Comparison of ENCODE assay signal across 21 cellular contexts in the genomic region with DNA sequence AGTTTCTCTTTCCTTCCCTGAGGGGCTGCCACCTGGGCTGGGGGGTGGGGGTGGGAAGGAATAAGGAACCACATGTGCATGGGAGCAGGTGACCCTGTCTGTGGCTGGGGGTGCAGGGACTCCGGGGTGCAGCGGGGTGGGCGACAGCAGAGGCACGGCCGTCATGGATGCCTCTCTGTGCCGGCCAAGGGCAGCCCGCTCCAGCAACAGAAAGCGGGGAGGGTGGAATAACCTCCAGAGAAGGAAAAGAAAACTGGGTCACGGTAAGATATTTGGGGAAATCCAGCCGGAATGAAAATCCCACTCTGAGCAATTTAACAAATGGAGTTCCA. TPM values are rescaled to one million over a fixed set of nuclear protein-coding genes. Genes with fewer than 3 reads are reported as not detected.
DNase-seq lines count a peak whose midpoint lies in the region; ATAC-seq, FAIRE-seq and TF ChIP-seq lines count a peak whose summit lies in the region.
"Had no signal": no experiment of that assay in that cellular context is flagged by ENCODE, and none has a peak within 500 bp of the region (broad histone marks: within the 10 kb centered on the region; RNA-seq: fewer than 3 reads in every experiment).

No MANE protein-coding gene starts in this region.

- no peak overlapping the region for H3K4me3 Mint-ChIP-seq in activated T-cell treated with anti-CD3 and anti-CD28 coated beads, Interleukin-2, amount 50 U/mL, for 24 hours
- H3K4me3 Mint-ChIP-seq in activated T-cell treated with anti-CD3 and anti-CD28 coated beads, Interleukin-2, amount 50 U/mL, for 4 hours = no peak overlapping the region
- H3K4me3 Mint-ChIP-seq: B cell; CD8-positive, alpha-beta T cell; GM23338; HFFc6 had no signal

- intact Hi-C loops in HepG2 (cut with micrococcal nuclease; ENCODE audit: unreplicated experiment) = no loop called here
- intact Hi-C loops in right lobe of liver (cut with DNase I) = loop anchor here in 1 of 2 donors (10.0 kb wide), 1 partner anchor 218 kb away; no protein-coding TSS in a partner anchor
- intact Hi-C loops in endothelial cell of umbilical vein (cut with micrococcal nuclease) = no loop called here

- no peak for DNase-seq in activated T-cell treated with anti-CD3 and anti-CD28 coated beads, Interleukin-2, amount 50 U/mL, for 24 hours
- no peak for DNase-seq in activated T-cell treated with anti-CD3 and anti-CD28 coated beads, Interleukin-2, amount 50 U/mL, for 4 hours
- DNase-seq in HepG2 (ENCODE audit: low spot score) (no peak), right lobe of liver (no peak), endothelial cell of umbilical vein (ENCODE audit: low read depth, low spot score) (no peak), occipital lobe (lab: John Stamatoyannopoulos, UW) (no peak), substantia nigra (lab: John Stamatoyannopoulos, UW) (no peak)
- DNase-seq: Calu3; CD8-positive, alpha-beta T cell; DMS79 treated with DMSO at 0.1 percent for 48 hours; GF-D8; H7; HFFc6 had no signal

- CTCF ChIA-PET in HepG2 (lab: Yijun Ruan, JAX; ENCODE audit: low intra/inter-chr PET ratio, low total read pairs) (no interaction called here), endothelial cell of umbilical vein (lab: Charles Lee) (interaction anchor here (0.8 to 1.3 kb wide), 2 partner anchors 100 to 101 kb away, joined by 3 to 5 read pairs; no protein-coding TSS in a partner anchor)

- H2AFZ ChIP-seq in HepG2 (ENCODE audit: low read length) = no peak overlapping the region
- H2AFZ ChIP-seq in endothelial cell of umbilical vein (ENCODE audit: low read depth, low read length) = no peak overlapping the region
- H2AFZ ChIP-seq: GM23338 had no signal

- TF ChIP-seq POLR2A in HepG2 (IDR thresholded peaks at IDR 0.05; ENCODE audit: insufficient read depth in 1 of 2, low read depth in 2 of 2, low read length in 2 of 2) (peak in 1 of 2 experiments; percentile 31; a peak in 1 of 4 replicates), right lobe of liver (IDR thresholded peaks at IDR 0.05) (no peak), endothelial cell of umbilical vein (IDR thresholded peaks at IDR 0.05; ENCODE audit: low read depth, low read length) (peak; percentile 2)

- peaks cover 49% of the 10 kb centered on the region for H3K36me3 Mint-ChIP-seq in activated T-cell treated with anti-CD3 and anti-CD28 coated beads, Interleukin-2, amount 50 U/mL, for 24 hours (ENCODE audit: low read depth)
- H3K36me3 Mint-ChIP-seq in activated T-cell treated with anti-CD3 and anti-CD28 coated beads, Interleukin-2, amount 50 U/mL, for 4 hours (ENCODE audit: insufficient read depth) = peaks cover 2% of the 10 kb centered on the region
- H3K36me3 Mint-ChIP-seq: IgD-negative memory B cell had no signal

- peaks cover 4 to 6% of the 10 kb centered on the region in 2 experiments; a peak in 1 of 5 replicates for H3K36me3 ChIP-seq in HepG2 (replicated peaks in 1 of 2; ENCODE audit: control insufficient read depth in 1 of 2, insufficient read depth in 2 of 2, low read length in 2 of 2)
- H3K36me3 ChIP-seq in right lobe of liver = no peaks in the 10 kb centered on the region
- H3K36me3 ChIP-seq in endothelial cell of umbilical vein (ENCODE audit: control insufficient read depth in 2 of 2, extremely low read depth in 1 of 2, insufficient read depth in 2 of 2, low read length in 2 of 2) = peaks cover 0 to 8% of the 10 kb centered on the region in 2 experiments

- ATAC-seq in activated T-cell treated with anti-CD3 and anti-CD28 coated beads, Interleukin-2, amount 50 U/mL, for 4 hours = no peak
- ATAC-seq in HepG2 = no peak
- no peak for ATAC-seq in right lobe of liver
- no peak for ATAC-seq in HG02610 (IDR thresholded peaks at IDR 0.05; ENCODE audit: unreplicated experiment)
- ATAC-seq: CD8-positive, alpha-beta T cell; GM23338; HCT116 had no signal

- TF ChIP-seq CTCF in HepG2 (CRISPR knock-in tag; IDR thresholded peaks at IDR 0.05) (no peak), right lobe of liver (IDR thresholded peaks at IDR 0.05) (no peak), endothelial cell of umbilical vein (IDR thresholded peaks at IDR 0.05; ENCODE audit: extremely low read depth in 1 of 2, insufficient read depth in 1 of 2, low read depth in 1 of 2, low read length in 2 of 2) (no peak)

- TF ChIP-seq EP300 in HepG2 (IDR thresholded peaks at IDR 0.05; ENCODE audit: low read depth in 2 of 2, low read length in 2 of 2) (no peak), HepG2 (CRISPR knock-in tag; IDR thresholded peaks at IDR 0.05; ENCODE audit: borderline replicate concordance) (no peak)

- peaks cover 35% of the 10 kb centered on the region for H3K4me1 ChIP-seq in HepG2 (ENCODE audit: insufficient read depth, low read length)
- peaks cover 0 to 28% (median 1%) of the 10 kb centered on the region in 4 donors for H3K4me1 ChIP-seq in right lobe of liver
- H3K4me1 ChIP-seq in endothelial cell of umbilical vein (ENCODE audit: control insufficient read depth, extremely low read depth, insufficient read depth, low read length) = peaks cover 6% of the 10 kb centered on the region

- H3K79me2 ChIP-seq in HepG2 (ENCODE audit: insufficient read depth, low read length) (peaks cover 25% of the 10 kb centered on the region), endothelial cell of umbilical vein (ENCODE audit: control insufficient read depth, insufficient read depth, low read length) (peaks cover 15% of the 10 kb centered on the region)

- WGBS in HepG2 (ENCODE audit: low lambda C conversion rate) = 95% methylated on average over 10 of the region's 10 CpGs
- WGBS in right lobe of liver (ENCODE audit: insufficient coverage, low coverage, low lambda C conversion rate, missing lambda C conversion rate) = 81% methylated on average over 8 of the region's 10 CpGs

- BruUV-seq in HepG2 (replicated peaks; lab: Mats Ljungman, UMichigan) (no TSS peak), endothelial cell of umbilical vein (replicated peaks; lab: Mats Ljungman, UMichigan) (no TSS peak)

- H3K4me1 Mint-ChIP-seq in activated T-cell treated with anti-CD3 and anti-CD28 coated beads, Interleukin-2, amount 50 U/mL, for 24 hours (ENCODE audit: low read depth) = peaks cover 28% of the 10 kb centered on the region
- peaks cover 23% of the 10 kb centered on the region for H3K4me1 Mint-ChIP-seq in activated T-cell treated with anti-CD3 and anti-CD28 coated beads, Interleukin-2, amount 50 U/mL, for 4 hours (ENCODE audit: low read depth)

- H4K20me1 ChIP-seq in HepG2 (ENCODE audit: insufficient read depth, low read length) = peaks cover 4% of the 10 kb centered on the region; the same call in 1 of the 2 replicates
- H4K20me1 ChIP-seq in endothelial cell of umbilical vein (replicated peaks; ENCODE audit: control insufficient read depth, extremely low read depth, insufficient read depth, low read length) = no peaks in the 10 kb centered on the region

- no peaks in the 10 kb centered on the region for H3K9me1 ChIP-seq in endothelial cell of umbilical vein (replicated peaks; ENCODE audit: control insufficient read depth, extremely low read depth, insufficient read depth, low read length)

- TF ChIP-seq RAD21 in HepG2 (CRISPR knock-in tag; IDR thresholded peaks at IDR 0.05) = no peak

- FAIRE-seq in HepG2 (lab: Jason Lieb, UNC) (no peak), endothelial cell of umbilical vein (lab: Jason Lieb, UNC) (no peak)
- FAIRE-seq: GM19239, HTR-8/SVneo had no signal

- dilution Hi-C loops in endothelial cell of umbilical vein (cut with MboI; ENCODE audit: extremely low pct_ligation_motif_present, low sequenced_read_pairs) = no loop called here

- in situ Hi-C loops in HepG2 (cut with HindIII; ENCODE audit: extremely low pct_ligation_motif_present, low pct_unique_long_range_greater_than_20kb) = no loop called here

- H3K27me3 ChIP-seq in HepG2 (ENCODE audit: control insufficient read depth in 1 of 2, insufficient read depth in 2 of 2, low read length in 2 of 2) = no peaks in the 10 kb centered on the region; a peak in 1 of 5 replicates
- H3K27me3 ChIP-seq in right lobe of liver = no peaks in the 10 kb centered on the region
- H3K27me3 ChIP-seq in endothelial cell of umbilical vein (ENCODE audit: control insufficient read depth in 2 of 2, insufficient read depth in 2 of 2, low read length in 2 of 2) = no peaks in the 10 kb centered on the region
- H3K27me3 ChIP-seq: BLaER1 treated with 17β-estradiol and CSF1 and Interleukin-3, amounts not matched to agents 10 nM and 100 nM had no signal

- H3K9me3 Mint-ChIP-seq in activated T-cell treated with anti-CD3 and anti-CD28 coated beads, Interleukin-2, amount 50 U/mL, for 24 hours = no peaks in the 10 kb centered on the region
- H3K9me3 Mint-ChIP-seq in activated T-cell treated with anti-CD3 and anti-CD28 coated beads, Interleukin-2, amount 50 U/mL, for 4 hours = no peaks in the 10 kb centered on the region
- H3K9me3 Mint-ChIP-seq: CD8-positive, alpha-beta T cell; IgD-negative memory B cell had no signal

- no peak overlapping the region for H3K4me2 ChIP-seq in HepG2 (ENCODE audit: low read depth, low read length)
- H3K4me2 ChIP-seq in endothelial cell of umbilical vein (ENCODE audit: insufficient read depth, low read length) = no peak overlapping the region
- H3K4me2 ChIP-seq: BLaER1 treated with 17β-estradiol and CSF1 and Interleukin-3, amounts not matched to agents 10 nM and 100 nM had no signal

- H3K4me3 ChIP-seq in HepG2 (replicated peaks in 1 of 3; ENCODE audit: insufficient read depth in 1 of 3, low read depth in 2 of 3, low read length in 3 of 3) = no peak overlapping the region
- no peak overlapping the region for H3K4me3 ChIP-seq in right lobe of liver
- no peak overlapping the region for H3K4me3 ChIP-seq in endothelial cell of umbilical vein (replicated peaks in 1 of 3; ENCODE audit: insufficient read depth in 1 of 3, low read depth in 1 of 3, low read length in 3 of 3)
- H3K4me3 ChIP-seq: BLaER1 treated with 17β-estradiol and CSF1 and Interleukin-3, amounts not matched to agents 10 nM and 100 nM; GM23338 had no signal

- H3K27ac Mint-ChIP-seq in activated T-cell treated with anti-CD3 and anti-CD28 coated beads, Interleukin-2, amount 50 U/mL, for 24 hours = peak overlapping the region; percentile 22
- H3K27ac Mint-ChIP-seq: B cell, GM23338, HFFc6, IgD-negative memory B cell had no signal

- H3K9me3 ChIP-seq in HepG2 (ENCODE audit: low read length) (no peaks in the 10 kb centered on the region), right lobe of liver (no peaks in the 10 kb centered on the region), endothelial cell of umbilical vein (replicated peaks; ENCODE audit: control insufficient read depth, insufficient read depth, low read length) (no peaks in the 10 kb centered on the region)
- H3K9me3 ChIP-seq: BLaER1 treated with 17β-estradiol and CSF1 and Interleukin-3, amounts not matched to agents 10 nM and 100 nM had no signal

- H3K9ac ChIP-seq in HepG2 (ENCODE audit: insufficient read depth, low read depth, low read length) = no peak overlapping the region
- H3K9ac ChIP-seq in endothelial cell of umbilical vein (replicated peaks; ENCODE audit: extremely low read depth, insufficient read depth, low read length) = no peak overlapping the region
- H3K9ac ChIP-seq: BLaER1 treated with 17β-estradiol and CSF1 and Interleukin-3, amounts not matched to agents 10 nM and 100 nM had no signal

- POLR2A ChIA-PET in HepG2 (lab: Yijun Ruan, JAX) (no interaction called here), endothelial cell of umbilical vein (lab: Charles Lee) (no interaction called here)

- no peaks in the 10 kb centered on the region for H3K27me3 Mint-ChIP-seq in activated T-cell treated with anti-CD3 and anti-CD28 coated beads, Interleukin-2, amount 50 U/mL, for 24 hours
- no peaks in the 10 kb centered on the region for H3K27me3 Mint-ChIP-seq in activated T-cell treated with anti-CD3 and anti-CD28 coated beads, Interleukin-2, amount 50 U/mL, for 4 hours (ENCODE audit: low read depth)
- H3K27me3 Mint-ChIP-seq: B cell, IgD-negative memory B cell had no signal

- H3K27ac ChIP-seq in HepG2 (ENCODE audit: extremely low read length, insufficient read depth, low read length) = no peak overlapping the region
- H3K27ac ChIP-seq in right lobe of liver = no peak overlapping the region
- no peak overlapping the region for H3K27ac ChIP-seq in endothelial cell of umbilical vein (ENCODE audit: insufficient read depth, low read depth, low read length)
- no peak overlapping the region for H3K27ac ChIP-seq in substantia nigra (ENCODE audit: low read depth, low read length, poor library complexity, severe bottlenecking)
- H3K27ac ChIP-seq: BLaER1 treated with 17β-estradiol and CSF1 and Interleukin-3, amounts not matched to agents 10 nM and 100 nM had no signal

RNA-seq across cellular contexts. Expression of a gene that starts 4.2 kb away (rescaled TPM):
- total RNA-seq in activated T-cell treated with anti-CD3 and anti-CD28 coated beads, Interleukin-2, amount 50 U/mL, for 4 hours = 100 to 1,000 TPM; 123 to 144 (median 143) TPM
- total RNA-seq in HepG2 (2016; rRNA removed; fragmentation: Illumina TruSeq; extraction: Trizol) = 213 and 233 TPM in 2 replicates
- 565 and 636 TPM in 2 replicates for total RNA-seq in HepG2 (2016; cell fraction: cytosol; rRNA removed; fragmentation: Illumina TruSeq; extraction: Trizol; ENCODE audit: low read depth)
- total RNA-seq in HepG2 (2016; cell fraction: insoluble cytoplasmic fraction; rRNA removed; fragmentation: Illumina TruSeq; extraction: Trizol) = 209 and 214 TPM in 2 replicates
- total RNA-seq in HepG2 (2016; cell fraction: membrane; rRNA removed; fragmentation: Illumina TruSeq; extraction: Trizol) = 441 and 487 TPM in 2 replicates
- total RNA-seq in HepG2 (2016; cell fraction: nucleus; rRNA removed; fragmentation: Illumina TruSeq; extraction: Trizol) = 99.9 and 114 TPM in 2 replicates
- polyA plus RNA-seq in HepG2 (2011; rRNA removed) = 62.4 and 75.6 TPM in 2 replicates
- 52.0 and 67.0 TPM in 2 replicates for polyA plus RNA-seq in HepG2 (2011; cell fraction: cytosol; rRNA removed)
- polyA plus RNA-seq in HepG2 (2011; cell fraction: nucleus; rRNA removed) = 67.0 and 99.7 TPM in 2 replicates
- 74.7 and 106 TPM in 2 replicates for polyA plus RNA-seq in HepG2 (2012)
- 562 and 639 TPM in 2 replicates for polyA plus RNA-seq in HepG2 (2016; cell fraction: cytosol; fragmentation: Illumina TruSeq; extraction: Trizol; ENCODE audit: low read depth)
- polyA plus RNA-seq in HepG2 (2016; cell fraction: insoluble cytoplasmic fraction; fragmentation: Illumina TruSeq; extraction: Trizol; ENCODE audit: low read depth) = 170 and 188 TPM in 2 replicates
- 357 and 397 TPM in 2 replicates for polyA plus RNA-seq in HepG2 (2016; cell fraction: membrane; fragmentation: Illumina TruSeq; extraction: Trizol; ENCODE audit: low read depth)
- 180 and 208 TPM in 2 replicates for polyA plus RNA-seq in HepG2 (2016; cell fraction: nucleus; fragmentation: Illumina TruSeq; extraction: Trizol; ENCODE audit: insufficient read depth, low read depth)
- polyA minus RNA-seq in HepG2 (2011; rRNA and poly(A)+ RNA removed; ENCODE audit: low replicate concordance) = 13.6 and 21.7 TPM in 2 replicates
- polyA minus RNA-seq in HepG2 (2011; cell fraction: cytosol; rRNA and poly(A)+ RNA removed) = 4.9 and 8.2 TPM in 2 replicates
- polyA minus RNA-seq in HepG2 (2011; cell fraction: nucleus; rRNA and poly(A)+ RNA removed) = 26.2 and 31.2 TPM in 2 replicates
- 10 to 100 TPM; 15.7 to 35.9 (median 23.3) TPM for total RNA-seq in right lobe of liver
- total RNA-seq in endothelial cell of umbilical vein = 61.5 and 69.9 TPM in 2 replicates
- polyA plus RNA-seq in endothelial cell of umbilical vein = 76.2 and 83.9 TPM in 2 replicates
- polyA plus RNA-seq in endothelial cell of umbilical vein (2011; cell fraction: cytosol; rRNA removed) = 97.2 and 110 TPM in 2 replicates
- polyA plus RNA-seq in endothelial cell of umbilical vein (2011; cell fraction: nucleus; rRNA removed) = 44.8 and 47.9 TPM in 2 replicates
- polyA plus RNA-seq in endothelial cell of umbilical vein (2012) = 183 and 208 TPM in 2 replicates
- polyA minus RNA-seq in endothelial cell of umbilical vein = 22.1 and 22.2 TPM in 2 replicates
- 15.4 TPM for polyA minus RNA-seq in endothelial cell of umbilical vein (2011; cell fraction: cytosol; rRNA and poly(A)+ RNA removed)
- 11.9 and 14.0 TPM in 2 replicates for polyA minus RNA-seq in endothelial cell of umbilical vein (2011; cell fraction: nucleus; rRNA and poly(A)+ RNA removed)
- 7.8 TPM for total RNA-seq in occipital lobe

RNA-seq across cellular contexts. Expression of a gene that starts 4.4 kb away (rescaled TPM):
- 10 to 100 TPM; 42.7 to 52.2 (median 47.4) TPM for total RNA-seq in activated T-cell treated with anti-CD3 and anti-CD28 coated beads, Interleukin-2, amount 50 U/mL, for 4 hours
- total RNA-seq in HepG2 (2016; rRNA removed; fragmentation: Illumina TruSeq; extraction: Trizol) = 8.5 and 18.8 TPM in 2 replicates
- total RNA-seq in HepG2 (2016; cell fraction: cytosol; rRNA removed; fragmentation: Illumina TruSeq; extraction: Trizol; ENCODE audit: low read depth) = 5.0 and 7.5 TPM in 2 replicates
- 7.1 and 20.3 TPM in 2 replicates for total RNA-seq in HepG2 (2016; cell fraction: insoluble cytoplasmic fraction; rRNA removed; fragmentation: Illumina TruSeq; extraction: Trizol)
- 7.0 and 8.1 TPM in 2 replicates for total RNA-seq in HepG2 (2016; cell fraction: membrane; rRNA removed; fragmentation: Illumina TruSeq; extraction: Trizol)
- total RNA-seq in HepG2 (2016; cell fraction: nucleus; rRNA removed; fragmentation: Illumina TruSeq; extraction: Trizol) = 24.5 and 27.8 TPM in 2 replicates
- 16.1 and 19.7 TPM in 2 replicates for polyA plus RNA-seq in HepG2 (2011; rRNA removed)
- 4.0 and 8.2 TPM in 2 replicates for polyA plus RNA-seq in HepG2 (2011; cell fraction: cytosol; rRNA removed)
- 328 and 418 TPM in 2 replicates for polyA plus RNA-seq in HepG2 (2011; cell fraction: nucleus; rRNA removed)
- polyA plus RNA-seq in HepG2 (2012) = 9.5 and 16.4 TPM in 2 replicates
- polyA plus RNA-seq in HepG2 (2016; cell fraction: cytosol; fragmentation: Illumina TruSeq; extraction: Trizol; ENCODE audit: low read depth) = 2.4 and 2.5 TPM in 2 replicates
- polyA plus RNA-seq in HepG2 (2016; cell fraction: insoluble cytoplasmic fraction; fragmentation: Illumina TruSeq; extraction: Trizol; ENCODE audit: low read depth) = 6.3 and 9.9 TPM in 2 replicates
- polyA plus RNA-seq in HepG2 (2016; cell fraction: membrane; fragmentation: Illumina TruSeq; extraction: Trizol; ENCODE audit: low read depth) = 4.3 and 6.0 TPM in 2 replicates
- 90.2 and 98.6 TPM in 2 replicates for polyA plus RNA-seq in HepG2 (2016; cell fraction: nucleus; fragmentation: Illumina TruSeq; extraction: Trizol; ENCODE audit: insufficient read depth, low read depth)
- 14.1 and 21.0 TPM in 2 replicates for polyA minus RNA-seq in HepG2 (2011; rRNA and poly(A)+ RNA removed; ENCODE audit: low replicate concordance)
- polyA minus RNA-seq in HepG2 (2011; cell fraction: cytosol; rRNA and poly(A)+ RNA removed) = 3.4 and 3.7 TPM in 2 replicates
- 39.0 and 47.9 TPM in 2 replicates for polyA minus RNA-seq in HepG2 (2011; cell fraction: nucleus; rRNA and poly(A)+ RNA removed)
- total RNA-seq in right lobe of liver = 10 to 100 TPM; 11.9 to 27.6 (median 18.1) TPM
- total RNA-seq in endothelial cell of umbilical vein = 35.6 and 41.6 TPM in 2 replicates
- polyA plus RNA-seq in endothelial cell of umbilical vein = 45.3 and 55.4 TPM in 2 replicates
- polyA plus RNA-seq in endothelial cell of umbilical vein (2011; cell fraction: cytosol; rRNA removed) = 8.2 and 15.1 TPM in 2 replicates
- polyA plus RNA-seq in endothelial cell of umbilical vein (2011; cell fraction: nucleus; rRNA removed) = 250 and 277 TPM in 2 replicates
- 18.2 and 22.0 TPM in 2 replicates for polyA plus RNA-seq in endothelial cell of umbilical vein (2012)
- polyA minus RNA-seq in endothelial cell of umbilical vein = 11.5 and 19.2 TPM in 2 replicates
- 11.1 TPM for polyA minus RNA-seq in endothelial cell of umbilical vein (2011; cell fraction: cytosol; rRNA and poly(A)+ RNA removed)
- 35.3 and 58.2 TPM in 2 replicates for polyA minus RNA-seq in endothelial cell of umbilical vein (2011; cell fraction: nucleus; rRNA and poly(A)+ RNA removed)
- 8.1 TPM for total RNA-seq in occipital lobe

RNA-seq across cellular contexts. Expression of a gene that starts 20.5 kb away (rescaled TPM):
- 10 to 100 TPM; 12.3 to 12.8 (median 12.7) TPM for total RNA-seq in activated T-cell treated with anti-CD3 and anti-CD28 coated beads, Interleukin-2, amount 50 U/mL, for 4 hours
- total RNA-seq in HepG2 (2016; rRNA removed; fragmentation: Illumina TruSeq; extraction: Trizol) (11.1 and 16.8 TPM in 2 replicates), right lobe of liver (1 to 10 TPM; 1.5 to 4.3 (median 2.1) TPM), endothelial cell of umbilical vein (17.9 and 19.7 TPM in 2 replicates), occipital lobe (10.5 TPM)
- 2.2 and 3.5 TPM in 2 replicates for total RNA-seq in HepG2 (2016; cell fraction: cytosol; rRNA removed; fragmentation: Illumina TruSeq; extraction: Trizol; ENCODE audit: low read depth)
- 8.4 and 18.4 TPM in 2 replicates for total RNA-seq in HepG2 (2016; cell fraction: insoluble cytoplasmic fraction; rRNA removed; fragmentation: Illumina TruSeq; extraction: Trizol)
- total RNA-seq in HepG2 (2016; cell fraction: membrane; rRNA removed; fragmentation: Illumina TruSeq; extraction: Trizol) = 5.8 and 6.2 TPM in 2 replicates
- 10.7 and 12.3 TPM in 2 replicates for total RNA-seq in HepG2 (2016; cell fraction: nucleus; rRNA removed; fragmentation: Illumina TruSeq; extraction: Trizol)
- polyA plus RNA-seq in HepG2 (2011; rRNA removed) (5.0 and 5.6 TPM in 2 replicates), endothelial cell of umbilical vein (5.1 and 5.3 TPM in 2 replicates)
- polyA plus RNA-seq in HepG2 (2011; cell fraction: cytosol; rRNA removed) = 3.0 and 5.8 TPM in 2 replicates
- polyA plus RNA-seq in HepG2 (2011; cell fraction: nucleus; rRNA removed) = 31.7 and 46.2 TPM in 2 replicates
- 6.3 and 6.8 TPM in 2 replicates for polyA plus RNA-seq in HepG2 (2012)
- polyA plus RNA-seq in HepG2 (2016; cell fraction: cytosol; fragmentation: Illumina TruSeq; extraction: Trizol; ENCODE audit: low read depth) = 2.7 and 3.3 TPM in 2 replicates
- 11.8 and 13.5 TPM in 2 replicates for polyA plus RNA-seq in HepG2 (2016; cell fraction: insoluble cytoplasmic fraction; fragmentation: Illumina TruSeq; extraction: Trizol; ENCODE audit: low read depth)
- 4.3 and 4.6 TPM in 2 replicates for polyA plus RNA-seq in HepG2 (2016; cell fraction: membrane; fragmentation: Illumina TruSeq; extraction: Trizol; ENCODE audit: low read depth)
- 35.7 and 41.4 TPM in 2 replicates for polyA plus RNA-seq in HepG2 (2016; cell fraction: nucleus; fragmentation: Illumina TruSeq; extraction: Trizol; ENCODE audit: insufficient read depth, low read depth)
- polyA minus RNA-seq in HepG2 (2011; rRNA and poly(A)+ RNA removed; ENCODE audit: low replicate concordance) = 4.8 and 5.8 TPM in 2 replicates
- polyA minus RNA-seq in HepG2 (2011; cell fraction: cytosol; rRNA and poly(A)+ RNA removed) = 3.0 and 4.2 TPM in 2 replicates
- 7.6 and 8.0 TPM in 2 replicates for polyA minus RNA-seq in HepG2 (2011; cell fraction: nucleus; rRNA and poly(A)+ RNA removed)
- 3.7 and 5.3 TPM in 2 replicates for polyA plus RNA-seq in endothelial cell of umbilical vein (2011; cell fraction: cytosol; rRNA removed)
- polyA plus RNA-seq in endothelial cell of umbilical vein (2011; cell fraction: nucleus; rRNA removed) = 36.6 and 43.5 TPM in 2 replicates
- polyA plus RNA-seq in endothelial cell of umbilical vein (2012) = 7.4 and 10.7 TPM in 2 replicates
- polyA minus RNA-seq in endothelial cell of umbilical vein = 3.0 and 3.1 TPM in 2 replicates
- polyA minus RNA-seq in endothelial cell of umbilical vein (2011; cell fraction: cytosol; rRNA and poly(A)+ RNA removed) = 5.9 TPM
- polyA minus RNA-seq in endothelial cell of umbilical vein (2011; cell fraction: nucleus; rRNA and poly(A)+ RNA removed) = 5.3 and 12.5 TPM in 2 replicates

RNA-seq across cellular contexts. Expression of a gene that starts 51.8 kb away (rescaled TPM):
- total RNA-seq in activated T-cell treated with anti-CD3 and anti-CD28 coated beads, Interleukin-2, amount 50 U/mL, for 4 hours = 10 to 100 TPM; 45.7 to 58.6 (median 53.9) TPM
- 23.0 and 55.8 TPM in 2 replicates for total RNA-seq in HepG2 (2016; rRNA removed; fragmentation: Illumina TruSeq; extraction: Trizol)
- total RNA-seq in HepG2 (2016; cell fraction: cytosol; rRNA removed; fragmentation: Illumina TruSeq; extraction: Trizol; ENCODE audit: low read depth) = 18.5 and 23.3 TPM in 2 replicates
- 19.1 and 55.8 TPM in 2 replicates for total RNA-seq in HepG2 (2016; cell fraction: insoluble cytoplasmic fraction; rRNA removed; fragmentation: Illumina TruSeq; extraction: Trizol)
- 18.8 and 20.0 TPM in 2 replicates for total RNA-seq in HepG2 (2016; cell fraction: membrane; rRNA removed; fragmentation: Illumina TruSeq; extraction: Trizol)
- 52.6 and 64.0 TPM in 2 replicates for total RNA-seq in HepG2 (2016; cell fraction: nucleus; rRNA removed; fragmentation: Illumina TruSeq; extraction: Trizol)
- 23.4 and 33.6 TPM in 2 replicates for polyA plus RNA-seq in HepG2 (2011; rRNA removed)
- polyA plus RNA-seq in HepG2 (2011; cell fraction: cytosol; rRNA removed) = 20.1 and 34.6 TPM in 2 replicates
- polyA plus RNA-seq in HepG2 (2011; cell fraction: nucleus; rRNA removed) = 63.4 and 88.4 TPM in 2 replicates
- 22.8 and 28.0 TPM in 2 replicates for polyA plus RNA-seq in HepG2 (2012)
- polyA plus RNA-seq in HepG2 (2016; cell fraction: cytosol; fragmentation: Illumina TruSeq; extraction: Trizol; ENCODE audit: low read depth) = 5.7 and 7.1 TPM in 2 replicates
- 19.7 and 23.4 TPM in 2 replicates for polyA plus RNA-seq in HepG2 (2016; cell fraction: insoluble cytoplasmic fraction; fragmentation: Illumina TruSeq; extraction: Trizol; ENCODE audit: low read depth)
- polyA plus RNA-seq in HepG2 (2016; cell fraction: membrane; fragmentation: Illumina TruSeq; extraction: Trizol; ENCODE audit: low read depth) = 10.4 and 11.4 TPM in 2 replicates
- polyA plus RNA-seq in HepG2 (2016; cell fraction: nucleus; fragmentation: Illumina TruSeq; extraction: Trizol; ENCODE audit: insufficient read depth, low read depth) = 123 and 129 TPM in 2 replicates
- polyA minus RNA-seq in HepG2 (2011; rRNA and poly(A)+ RNA removed; ENCODE audit: low replicate concordance) = 53.9 and 165 TPM in 2 replicates
- 62.7 and 77.3 TPM in 2 replicates for polyA minus RNA-seq in HepG2 (2011; cell fraction: cytosol; rRNA and poly(A)+ RNA removed)
- polyA minus RNA-seq in HepG2 (2011; cell fraction: nucleus; rRNA and poly(A)+ RNA removed) = 25.7 and 27.8 TPM in 2 replicates
- 100 to 1,000 TPM in 1 of 6 experiments, 10 to 100 TPM in 5; 60.9 to 104 (median 86.1) TPM for total RNA-seq in right lobe of liver
- total RNA-seq in endothelial cell of umbilical vein = 109 and 113 TPM in 2 replicates
- 72.7 and 100 TPM in 2 replicates for polyA plus RNA-seq in endothelial cell of umbilical vein
- polyA plus RNA-seq in endothelial cell of umbilical vein (2011; cell fraction: cytosol; rRNA removed) = 50.5 and 59.4 TPM in 2 replicates
- polyA plus RNA-seq in endothelial cell of umbilical vein (2011; cell fraction: nucleus; rRNA removed) = 74.5 and 86.9 TPM in 2 replicates
- polyA plus RNA-seq in endothelial cell of umbilical vein (2012) = 50.5 and 59.2 TPM in 2 replicates
- polyA minus RNA-seq in endothelial cell of umbilical vein = 78.2 and 115 TPM in 2 replicates
- 58.9 TPM for polyA minus RNA-seq in endothelial cell of umbilical vein (2011; cell fraction: cytosol; rRNA and poly(A)+ RNA removed)
- polyA minus RNA-seq in endothelial cell of umbilical vein (2011; cell fraction: nucleus; rRNA and poly(A)+ RNA removed) = 42.9 and 57.6 TPM in 2 replicates
- total RNA-seq in occipital lobe = 12.3 TPM
